Comparison of ENCODE assay signal across 1 cellular context in genomic region chr4:80033581-80033980, GRCh38.
TF ChIP-seq lines count a peak whose summit lies in the region.

No MANE protein-coding gene starts in this region.

TF ChIP-seq in WTC11, 78 proteins besides CTCF, POLR2A, EP300 and RAD21 (continued from another document):
- TF ChIP-seq MAX (CRISPR knock-in tag; IDR thresholded peaks at IDR 0.05), result no peak
- TF ChIP-seq ZNF671 (CRISPR knock-in tag; IDR thresholded peaks at IDR 0.05), result no peak
- TF ChIP-seq HMGA2 (CRISPR knock-in tag; IDR thresholded peaks at IDR 0.05), result no peak
- TF ChIP-seq ZNF232 (CRISPR knock-in tag; IDR thresholded peaks at IDR 0.05), result no peak
- no peak for TF ChIP-seq ZNF263 (CRISPR knock-in tag; IDR thresholded peaks at IDR 0.05; ENCODE audit: low read depth)
- TF ChIP-seq FOXP4 (CRISPR knock-in tag; IDR thresholded peaks at IDR 0.05), result no peak
